Comparison of ENCODE assay signal across 24 cellular contexts in the genomic region with DNA sequence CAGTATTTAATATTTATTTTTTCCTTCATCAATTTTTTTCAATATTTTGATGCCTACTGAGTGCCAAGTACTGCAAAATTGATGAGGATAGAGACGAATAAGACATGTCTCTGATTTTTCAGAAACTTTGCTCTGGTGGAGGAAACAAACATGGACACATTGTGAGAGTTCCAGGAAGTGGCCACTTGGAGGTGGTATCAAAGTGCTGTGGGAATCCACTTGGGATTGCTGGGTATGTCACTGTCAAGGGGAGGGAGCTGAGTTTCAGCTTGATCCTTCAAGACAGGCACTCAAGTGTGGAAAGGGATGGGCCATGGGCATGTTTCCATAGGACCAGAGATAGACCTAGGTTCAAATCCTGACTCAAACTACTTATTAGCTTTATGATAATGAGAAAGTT. TPM values are rescaled to one million over a fixed set of nuclear protein-coding genes. Genes with fewer than 3 reads are reported as not detected.
DNase-seq lines count a peak whose midpoint lies in the region; ATAC-seq, FAIRE-seq and TF ChIP-seq lines count a peak whose summit lies in the region.
"Had no signal": no experiment of that assay in that cellular context is flagged by ENCODE, and none has a peak within 500 bp of the region (broad histone marks: within the 10 kb centered on the region; RNA-seq: fewer than 3 reads in every experiment).

No MANE protein-coding gene starts in this region.

- H3K9me3 ChIP-seq in mesenchymal stem cell (ENCODE audit: control insufficient read depth, low read length): no peaks in the 10 kb centered on the region
- H3K9me3 ChIP-seq in naive thymus-derived CD4-positive, alpha-beta T cell (ENCODE audit: control insufficient read depth in 2 of 3, low read length in 3 of 3): no peaks in the 10 kb centered on the region
- H3K9me3 ChIP-seq: BLaER1, transverse colon had no signal

- no peak overlapping the region for H3K18ac ChIP-seq in mesenchymal stem cell (ENCODE audit: low read depth in 1 of 2, low read length in 2 of 2)

- H3K27me3 ChIP-seq in bronchial epithelial cell (ENCODE audit: control insufficient read depth, insufficient read depth, low read length) (no peaks in the 10 kb centered on the region), mesenchymal stem cell (ENCODE audit: control insufficient read depth in 1 of 2, insufficient read depth in 1 of 2, low read length in 2 of 2) (peaks cover 6 to 18% of the 10 kb centered on the region in 2 experiments)
- no peaks in the 10 kb centered on the region for H3K27me3 ChIP-seq in naive thymus-derived CD4-positive, alpha-beta T cell (ENCODE audit: control insufficient read depth in 2 of 2, insufficient read depth in 2 of 2, low read length in 2 of 2)
- H3K27me3 ChIP-seq: BLaER1 had no signal

- H2AK5ac ChIP-seq in mesenchymal stem cell (ENCODE audit: low read length, severe bottlenecking): no peak overlapping the region

- H3K14ac ChIP-seq in mesenchymal stem cell (ENCODE audit: low read length in 2 of 2): no peak overlapping the region

- H3K36me3 ChIP-seq in bronchial epithelial cell (ENCODE audit: control insufficient read depth, insufficient read depth, low read length) (no peaks in the 10 kb centered on the region), mesenchymal stem cell (ENCODE audit: control insufficient read depth in 1 of 2, insufficient read depth in 2 of 2, low read depth in 1 of 2, low read length in 2 of 2) (no peaks in the 10 kb centered on the region)
- H3K36me3 ChIP-seq in naive thymus-derived CD4-positive, alpha-beta T cell (ENCODE audit: control insufficient read depth in 2 of 3, insufficient read depth in 3 of 3, low read length in 3 of 3): no peaks in the 10 kb centered on the region
- H3K36me3 ChIP-seq: BLaER1, transverse colon had no signal

- CTCF ChIA-PET in naive thymus-derived CD4-positive, alpha-beta T cell (lab: Charles Lee): interaction anchor here (0.5 kb wide), 1 partner anchor 8 kb away, joined by 3 read pairs; no protein-coding TSS in a partner anchor

- H3K27me3 Mint-ChIP-seq in naive thymus-derived CD4-positive, alpha-beta T cell: peaks cover 4 to 56% (median 23%) of the 10 kb centered on the region in 5 donors

- no peak overlapping the region for H3K9ac ChIP-seq in mesenchymal stem cell (ENCODE audit: low read length)
- H3K9ac ChIP-seq: BLaER1 had no signal

- no peak overlapping the region for H3K4me2 ChIP-seq in mesenchymal stem cell (ENCODE audit: low read length, poor library complexity, severe bottlenecking)
- H3K4me2 ChIP-seq: BLaER1 had no signal

- H3K4me3 Mint-ChIP-seq in naive thymus-derived CD4-positive, alpha-beta T cell: no peak overlapping the region
- H3K4me3 Mint-ChIP-seq: natural killer cell; stimulated activated naive CD8-positive, alpha-beta T cell treated with anti-CD3 and anti-CD28 coated beads, Interleukin-15, Interleukin-2, amounts not matched to agents 100 ng/mL and 50 ng/mL, for 24 hours; T-helper 1 cell treated with Interleukin-12 subunit alpha and Interleukin-12 subunit beta and Interleukin-4 antibody, amounts not matched to agents 30 μg/mL and 1 μg/mL, for 36 hours had no signal

- H3K9me3 Mint-ChIP-seq in naive thymus-derived CD4-positive, alpha-beta T cell: peaks cover 0 to 7% (median 0%) of the 10 kb centered on the region in 11 donors
- H3K9me3 Mint-ChIP-seq: natural killer cell; stimulated activated naive CD8-positive, alpha-beta T cell treated with anti-CD3 and anti-CD28 coated beads, Interleukin-15, Interleukin-2, amounts not matched to agents 100 ng/mL and 50 ng/mL, for 24 hours; T-helper 1 cell treated with Interleukin-12 subunit alpha and Interleukin-12 subunit beta and Interleukin-4 antibody, amounts not matched to agents 30 μg/mL and 1 μg/mL, for 36 hours had no signal

- peak; percentile 7 for TF ChIP-seq CTCF in bronchial epithelial cell (IDR thresholded peaks at IDR 0.05; ENCODE audit: insufficient read depth, low read length, severe bottlenecking)

- H4K8ac ChIP-seq in mesenchymal stem cell (ENCODE audit: low read length): no peak overlapping the region

- no peak overlapping the region for H3K27ac Mint-ChIP-seq in naive thymus-derived CD4-positive, alpha-beta T cell
- H3K27ac Mint-ChIP-seq: natural killer cell; stimulated activated naive CD8-positive, alpha-beta T cell treated with anti-CD3 and anti-CD28 coated beads, Interleukin-15, Interleukin-2, amounts not matched to agents 100 ng/mL and 50 ng/mL, for 24 hours; T-helper 1 cell treated with Interleukin-12 subunit alpha and Interleukin-12 subunit beta and Interleukin-4 antibody, amounts not matched to agents 30 μg/mL and 1 μg/mL, for 36 hours had no signal

- H2AFZ ChIP-seq in mesenchymal stem cell (ENCODE audit: low read depth, low read length): no peak overlapping the region

- intact Hi-C loops in naive thymus-derived CD4-positive, alpha-beta T cell (cut with micrococcal nuclease): no loop called here

- no peak overlapping the region for H2BK15ac ChIP-seq in mesenchymal stem cell (ENCODE audit: low read depth, poor library complexity, severe bottlenecking)

- no peaks in the 10 kb centered on the region for H3K79me1 ChIP-seq in mesenchymal stem cell (replicated peaks; ENCODE audit: low read length, poor library complexity, severe bottlenecking)

- no peak for ATAC-seq in naive thymus-derived CD4-positive, alpha-beta T cell
- ATAC-seq: natural killer cell had no signal

- H3K4me3 ChIP-seq in bronchial epithelial cell (ENCODE audit: low read depth, low read length) (no peak overlapping the region), mesenchymal stem cell (ENCODE audit: insufficient read depth in 1 of 2, low read depth in 1 of 2, low read length in 2 of 2) (no peak overlapping the region)
- no peak overlapping the region for H3K4me3 ChIP-seq in naive thymus-derived CD4-positive, alpha-beta T cell (ENCODE audit: low read length)
- H3K4me3 ChIP-seq: BLaER1, transverse colon had no signal

- DNase-seq in EH (ENCODE audit: low read depth): peak; percentile 18
- peak; percentile 9 for DNase-seq in LHCN-M2 (ENCODE audit: low read depth)
- DNase-seq in bronchial epithelial cell (ENCODE audit: low read depth): no peak
- peak; percentile 28 for DNase-seq in mesenchymal stem cell
- DNase-seq in naive thymus-derived CD4-positive, alpha-beta T cell: no peak
- DNase-seq in Kasumi-1 (lab: John Stamatoyannopoulos, UW): no peak
- DNase-seq in H54 (ENCODE audit: insufficient read length, low spot score): no peak
- DNase-seq: activated CD8-positive, alpha-beta memory T cell treated with anti-CD3 and anti-CD28 coated beads, Interleukin-2, amount 50 U/mL, for 48 hours; amygdala; effector memory CD4-positive, alpha-beta T cell; hippocampal formation; islet precursor cell; natural killer cell; NCI-H1048; NCI-H2029; NCI-H510A treated with DMSO at 0.1 percent for 48 hours; posterior cingulate gyrus; SHP77; stimulated activated CD4-positive, alpha-beta T cell treated with anti-CD3 and anti-CD28 coated beads, Interleukin-2, amount 100 ng/mL, for 24 hours; transverse colon had no signal

- no peak overlapping the region for H3K27ac ChIP-seq in mesenchymal stem cell (ENCODE audit: low read length, poor library complexity, severe bottlenecking)
- H3K27ac ChIP-seq in naive thymus-derived CD4-positive, alpha-beta T cell (ENCODE audit: low read depth, low read length): no peak overlapping the region
- H3K27ac ChIP-seq: BLaER1, transverse colon had no signal

- H3K4me1 Mint-ChIP-seq in naive thymus-derived CD4-positive, alpha-beta T cell: peaks cover 0 to 3% (median 0%) of the 10 kb centered on the region in 7 donors

- no peak overlapping the region for H3K23ac ChIP-seq in mesenchymal stem cell (ENCODE audit: low read length in 2 of 2)

- 75% methylated on average over 1 of the region's 1 CpG for WGBS in mesenchymal stem cell

- no peak for FAIRE-seq in bronchial epithelial cell (lab: Jason Lieb, UNC)
- FAIRE-seq in H54 (lab: Jason Lieb, UNC): no peak
- FAIRE-seq: GM12892 had no signal

- H2BK120ac ChIP-seq in mesenchymal stem cell (ENCODE audit: low read depth, low read length): no peak overlapping the region

- no peak overlapping the region for H2BK12ac ChIP-seq in mesenchymal stem cell (ENCODE audit: low read length in 2 of 2)

- H3K36me3 Mint-ChIP-seq in naive thymus-derived CD4-positive, alpha-beta T cell: peaks cover 0 to 10% (median 4%) of the 10 kb centered on the region in 5 donors
- H3K36me3 Mint-ChIP-seq: natural killer cell had no signal

- H2BK5ac ChIP-seq in mesenchymal stem cell (ENCODE audit: low read depth, low read length, poor library complexity, severe bottlenecking): no peak overlapping the region

- no peak overlapping the region for H3K4ac ChIP-seq in mesenchymal stem cell (ENCODE audit: low read depth in 1 of 2, low read length in 2 of 2)

- POLR2A ChIA-PET in naive thymus-derived CD4-positive, alpha-beta T cell (lab: Charles Lee): no interaction called here

- H4K91ac ChIP-seq in mesenchymal stem cell (ENCODE audit: low read length): no peak overlapping the region

- no peaks in the 10 kb centered on the region for H3K4me1 ChIP-seq in mesenchymal stem cell (ENCODE audit: control insufficient read depth, insufficient read depth, low read depth, low read length)
- no peaks in the 10 kb centered on the region for H3K4me1 ChIP-seq in naive thymus-derived CD4-positive, alpha-beta T cell (ENCODE audit: control insufficient read depth in 2 of 2, insufficient read depth in 2 of 2, low read length in 2 of 2)
- H3K4me1 ChIP-seq: BLaER1, transverse colon had no signal

- no peak for TF ChIP-seq POLR2A in H54 (IDR thresholded peaks at IDR 0.05; ENCODE audit: low read depth, low read length)

RNA-seq across cellular contexts. Expression of a gene that starts 24.5 kb away (rescaled TPM):
- total RNA-seq in LHCN-M2 (2014; rRNA removed) (14.9 and 15.7 TPM in 2 replicates), bronchial epithelial cell (9.7 and 11.0 TPM in 2 replicates)
- polyA plus RNA-seq in LHCN-M2 (2012): 13.7 TPM
- polyA plus RNA-seq in mesenchymal stem cell (2013, experiment 1 of 2): 24.7 TPM
- polyA plus RNA-seq in mesenchymal stem cell (2013, experiment 2 of 2): 21.2 TPM
- total RNA-seq in naive thymus-derived CD4-positive, alpha-beta T cell: 10 to 100 TPM; 56.2 to 74.6 (median 60.4) TPM
- 10 to 100 TPM in 1 of 2 donors, 1 to 10 TPM in 1; 9.8 to 18.6 TPM for polyA plus RNA-seq in naive thymus-derived CD4-positive, alpha-beta T cell

RNA-seq across cellular contexts. Expression of a gene that starts 33.4 kb away (rescaled TPM):
- total RNA-seq in LHCN-M2 (2014; rRNA removed) (10.2 and 11.9 TPM in 2 replicates), bronchial epithelial cell (1.8 and 2.1 TPM in 2 replicates)
- polyA plus RNA-seq in LHCN-M2 (2012): 5.2 TPM
- polyA plus RNA-seq in mesenchymal stem cell (2013, experiment 1 of 2): 9.3 TPM
- polyA plus RNA-seq in mesenchymal stem cell (2013, experiment 2 of 2): 9.1 TPM
- 10 to 100 TPM; 15.8 to 40.2 (median 28.3) TPM for total RNA-seq in naive thymus-derived CD4-positive, alpha-beta T cell
- polyA plus RNA-seq in naive thymus-derived CD4-positive, alpha-beta T cell: 10 to 100 TPM in 1 of 2 donors, 1 to 10 TPM in 1; 6.9 to 12.9 TPM

RNA-seq across cellular contexts. Expression of a gene that starts 52.5 kb away (rescaled TPM):
- total RNA-seq in LHCN-M2 (2014; rRNA removed) (2.4 and 4.4 TPM in 2 replicates), bronchial epithelial cell (4.1 and 8.2 TPM in 2 replicates)
- 5.2 TPM for polyA plus RNA-seq in LHCN-M2 (2012)
- polyA plus RNA-seq in mesenchymal stem cell (2013, experiment 1 of 2): 0.52 TPM
- polyA plus RNA-seq in mesenchymal stem cell (2013, experiment 2 of 2): 0.62 TPM
- total RNA-seq in naive thymus-derived CD4-positive, alpha-beta T cell: 1 to 10 TPM in 1 of 5 experiments, under 1 TPM in 4; 0.30 to 1.6 (median 0.53) TPM
- polyA plus RNA-seq in naive thymus-derived CD4-positive, alpha-beta T cell: 1 to 10 TPM in 1 of 2 donors, under 1 TPM in 1; 0.74 to 1.0 TPM
- total RNA-seq: natural killer cell had no signal

Comparison
In these comparisons a context has a peak if more than half of its experiments do, and no peak if none do; other contexts are left out.
1. DNase-seq: peak in EH (single experiment), LHCN-M2 (single experiment) and mesenchymal stem cell (single experiment); none in bronchial epithelial cell (single experiment), naive thymus-derived CD4-positive, alpha-beta T cell (0 of 9), Kasumi-1 (0 of 2) and H54 (single experiment).